12 cellular contexts compared by ENCODE assay signal in the genomic region with DNA sequence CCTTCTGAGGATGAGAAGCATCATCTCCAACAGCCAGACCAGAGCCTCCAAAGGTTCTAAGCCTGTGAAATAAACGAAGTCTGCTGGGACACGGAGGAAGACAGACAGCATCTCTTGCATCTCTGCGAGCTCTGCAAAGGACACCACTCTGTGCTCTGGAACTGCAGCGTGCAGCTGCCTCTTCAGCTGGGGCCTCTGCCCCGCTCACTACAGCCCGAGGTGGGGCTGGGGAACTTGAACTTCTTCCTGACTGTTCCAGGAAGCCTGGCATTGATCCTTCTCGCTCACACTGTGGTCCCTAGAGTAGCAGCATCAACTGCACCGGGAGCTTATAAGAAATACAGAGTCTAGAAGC.
A peak's percentile ranks its signal among the peaks of the same experiment; 100 is the strongest.
DNase-seq lines count a peak whose midpoint lies in the region; ATAC-seq and FAIRE-seq lines count a peak whose summit lies in the region.
"Had no signal": no experiment of that assay in that cellular context is flagged by ENCODE, and none has a peak within 500 bp of the region (broad histone marks: within the 10 kb centered on the region; RNA-seq: fewer than 3 reads in every experiment).

No MANE protein-coding gene starts in this region.

- no peaks in the 10 kb centered on the region for H3K27me3 ChIP-seq in BLaER1

- peak overlapping the region; percentile 20; the same call in 1 of the 2 replicates for H3K4me2 ChIP-seq in BLaER1

- DNase-seq in NCI-H1930 (lab: John Stamatoyannopoulos, UW) (no peak), COLO668 (lab: John Stamatoyannopoulos, UW; ENCODE audit: unreplicated experiment) (no peak), urothelium cell line (ENCODE audit: low spot score) (no peak), NCI-H187 (lab: John Stamatoyannopoulos, UW) (no peak)
- DNase-seq: activated CD4-positive, alpha-beta memory T cell treated with anti-CD3 and anti-CD28 coated beads, Interleukin-2, amount 10 ng/mL, durations not matched to agents 7 days and 5 days; Kasumi-1; right cardiac atrium had no signal

- no peak for FAIRE-seq in urothelium cell line (lab: Jason Lieb, UNC)
- FAIRE-seq: astrocyte had no signal

- no peaks in the 10 kb centered on the region for H3K36me3 ChIP-seq in BLaER1

- no peak overlapping the region for H3K9ac ChIP-seq in BLaER1

- no peaks in the 10 kb centered on the region for H4K20me1 ChIP-seq in BLaER1

- no peak overlapping the region for H3K4me3 ChIP-seq in BLaER1

- no peak overlapping the region for H3K27ac ChIP-seq in BLaER1

- ATAC-seq in GM19043 (IDR thresholded peaks at IDR 0.05; ENCODE audit: low read depth, unreplicated experiment), result peak; percentile 52
- ATAC-seq in HG02759 (IDR thresholded peaks at IDR 0.05; ENCODE audit: unreplicated experiment), result peak; percentile 65
- ATAC-seq in HG03558 (IDR thresholded peaks at IDR 0.05; ENCODE audit: extremely low read depth, unreplicated experiment), result peak; percentile 32
- ATAC-seq: right cardiac atrium had no signal

- H3K9me3 ChIP-seq in BLaER1, result no peaks in the 10 kb centered on the region

- H3K4me1 ChIP-seq in BLaER1, result peaks cover 18% of the 10 kb centered on the region
